14 cellular contexts compared by ENCODE assay signal in the genomic region with DNA sequence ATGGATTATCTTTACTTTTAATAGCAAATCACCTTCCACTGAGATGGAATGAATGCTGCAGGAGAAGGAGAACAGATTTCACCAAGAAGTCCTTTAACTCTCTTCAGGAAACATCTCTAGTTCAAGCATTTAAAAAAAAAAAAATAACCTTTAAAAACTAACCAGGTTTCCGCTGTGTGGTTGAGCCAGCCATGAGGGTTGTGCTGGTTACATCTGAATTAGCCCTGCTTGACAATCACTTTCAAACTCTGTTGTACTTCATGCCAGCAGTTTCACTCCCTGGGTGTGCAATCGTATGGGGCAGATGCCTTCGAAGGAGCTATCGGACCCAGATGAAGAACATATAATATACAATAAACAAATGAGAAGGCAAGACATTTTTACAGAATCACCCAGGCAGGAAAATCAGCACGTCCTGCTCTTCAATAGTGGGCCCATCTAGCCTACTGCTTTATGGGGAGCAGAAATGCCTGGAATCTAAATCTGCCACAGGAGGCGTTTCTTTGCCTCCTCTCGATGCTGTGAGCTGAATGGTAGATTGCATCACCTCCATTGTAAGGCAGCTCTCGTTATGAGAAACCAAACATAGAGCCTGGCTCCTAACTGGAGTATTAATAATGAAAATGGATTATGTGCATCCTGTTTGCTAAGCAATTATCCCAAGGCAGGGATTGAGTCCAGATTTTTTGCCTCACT.
DNase-seq lines count a peak whose midpoint lies in the region; ATAC-seq, FAIRE-seq and TF ChIP-seq lines count a peak whose summit lies in the region.
"Had no signal": no experiment of that assay in that cellular context is flagged by ENCODE, and none has a peak within 500 bp of the region (broad histone marks: within the 10 kb centered on the region; RNA-seq: fewer than 3 reads in every experiment).

No MANE protein-coding gene starts in this region.

- 0 out of 3 replicates have a peak overlapping the region, but pooled peaks have one; percentile 10 for H3K4me2 ChIP-seq in A549

- TF ChIP-seq POLR2A in A549 (IDR thresholded peaks at IDR 0.05; ENCODE audit: low read length) (no peak), vagina (IDR thresholded peaks at IDR 0.05) (no peak), adrenal gland (IDR thresholded peaks at IDR 0.05) (no peak)

- H3K4me3 ChIP-seq in A549 (no peak overlapping the region), vagina (no peak overlapping the region), adrenal gland (no peak overlapping the region)
- H3K4me3 ChIP-seq: mucosa of descending colon had no signal

- H3K27ac Mint-ChIP-seq in glutamatergic neuron (ENCODE audit: unreplicated experiment), result no peak overlapping the region

- TF ChIP-seq CTCF in A549 (IDR thresholded peaks at IDR 0.05) (no peak), vagina (IDR thresholded peaks at IDR 0.05) (no peak), glutamatergic neuron (IDR thresholded peaks at IDR 0.05; ENCODE audit: partially characterized antibody, unreplicated experiment) (no peak), adrenal gland (IDR thresholded peaks at IDR 0.05) (no peak)

- H3K9me3 ChIP-seq in A549 (no peaks in the 10 kb centered on the region), vagina (no peaks in the 10 kb centered on the region), adrenal gland (replicated peaks in 1 of 3) (no peaks in the 10 kb centered on the region)
- H3K9me3 ChIP-seq: mucosa of descending colon had no signal

- no peak overlapping the region for H3K4me3 Mint-ChIP-seq in glutamatergic neuron (ENCODE audit: unreplicated experiment)

- H3K36me3 Mint-ChIP-seq in glutamatergic neuron (ENCODE audit: unreplicated experiment), result no peaks in the 10 kb centered on the region
- H3K36me3 Mint-ChIP-seq: CD8-positive, alpha-beta memory T cell had no signal

- POLR2A ChIA-PET in A549 (lab: Yijun Ruan, JAX), result no interaction called here

- H3K9me3 Mint-ChIP-seq in glutamatergic neuron (ENCODE audit: unreplicated experiment), result peaks cover 2% of the 10 kb centered on the region
- H3K9me3 Mint-ChIP-seq: CD8-positive, alpha-beta memory T cell had no signal

- H3K4me1 Mint-ChIP-seq in glutamatergic neuron (ENCODE audit: low read depth, unreplicated experiment), result no peaks in the 10 kb centered on the region

- peak in 1 of 2 experiments; percentile 69; a peak in 2 of 6 replicates for ATAC-seq in A549
- ATAC-seq: mucosa of descending colon, right cardiac atrium had no signal

- H3K27me3 ChIP-seq in vagina (no peaks in the 10 kb centered on the region), adrenal gland (no peaks in the 10 kb centered on the region)

- intact Hi-C loops in vagina (cut with DNase I) (loop anchor here (5.0 kb wide), 1 partner anchor 1501 kb away; no protein-coding TSS in a partner anchor), adrenal gland (cut with DNase I) (no loop called here)

- CTCF ChIA-PET in A549 (lab: Yijun Ruan, JAX), result interaction anchor here (0.9 to 1.2 kb wide), 2 partner anchors 11 to 14 kb away, joined by 3 read pairs; no protein-coding TSS in a partner anchor

- no peak for TF ChIP-seq RAD21 in A549 (conservative IDR thresholded peaks at IDR 0.05 in 1 of 2, IDR thresholded peaks at IDR 0.05 in 1 of 2)

- no peak for DNase-seq in A549 (ENCODE audit: low read depth in 1 of 2, low spot score in 1 of 2)
- DNase-seq in EH (ENCODE audit: low read depth), result peak; percentile 38
- peak; percentile 33 for DNase-seq in NCI-H2196 treated with DMSO at 0.1 percent for 48 hours (lab: John Stamatoyannopoulos, UW; ENCODE audit: unreplicated experiment)
- peak; percentile 7 for DNase-seq in cerebellum (ENCODE audit: low spot score)
- DNase-seq in vagina (ENCODE audit: extremely low spot score in 2 of 2), result no peak
- no peak for DNase-seq in glutamatergic neuron
- no peak for DNase-seq in adrenal gland
- DNase-seq in amygdala (lab: John Stamatoyannopoulos, UW), result no peak
- DNase-seq: CD8-positive, alpha-beta memory T cell; mucosa of descending colon; NCI-H226; right cardiac atrium had no signal

- H3K4me1 ChIP-seq in A549, result no peaks in the 10 kb centered on the region
- no peaks in the 10 kb centered on the region for H3K4me1 ChIP-seq in vagina
- no peaks in the 10 kb centered on the region for H3K4me1 ChIP-seq in adrenal gland (replicated peaks in 1 of 2)

- H3K27ac ChIP-seq in A549 (no peak overlapping the region), vagina (no peak overlapping the region), adrenal gland (no peak overlapping the region)
- H3K27ac ChIP-seq: HL-60 had no signal

- H3K27me3 Mint-ChIP-seq in glutamatergic neuron (ENCODE audit: unreplicated experiment), result peaks cover 1% of the 10 kb centered on the region

- no peak for TF ChIP-seq EP300 in A549 (IDR thresholded peaks at IDR 0.05)

- no peak for FAIRE-seq in A549 (lab: Jason Lieb, UNC)
- FAIRE-seq: endometrium had no signal

- H3K36me3 ChIP-seq in vagina (no peaks in the 10 kb centered on the region), adrenal gland (replicated peaks in 1 of 2) (no peaks in the 10 kb centered on the region)

- 12% methylated on average over 8 of the region's 8 CpGs for WGBS in A549 (ENCODE audit: missing lambda C conversion rate)
- WGBS in adrenal gland, 4 donors, result 51 to 56% (median 54%) methylated on average over 8 of the region's 8 CpGs

TF ChIP-seq in A549, 52 proteins besides CTCF, POLR2A, EP300 and RAD21:
- TF ChIP-seq CBX8 (IDR thresholded peaks at IDR 0.05) (no peak), HEYL (CRISPR knock-in tag; IDR thresholded peaks at IDR 0.05) (no peak), MAFK (IDR thresholded peaks at IDR 0.05; ENCODE audit: partially characterized antibody) (no peak), PHF8 (IDR thresholded peaks at IDR 0.05; ENCODE audit: borderline replicate concordance, low read depth) (no peak), POLR2AphosphoS2 (conservative IDR thresholded peaks at IDR 0.05; ENCODE audit: low read length) (no peak), NR3C1 (IDR thresholded peaks at IDR 0.05) (no peak), ZNF302 (CRISPR knock-in tag; IDR thresholded peaks at IDR 0.05) (no peak), SREBF2 (IDR thresholded peaks at IDR 0.05) (no peak), HOXB13 (CRISPR knock-in tag; IDR thresholded peaks at IDR 0.05; ENCODE audit: low read depth) (no peak), ZSCAN20 (CRISPR knock-in tag; IDR thresholded peaks at IDR 0.05) (no peak), FOSL2 (IDR thresholded peaks at IDR 0.05) (no peak), FOSL2 (CRISPR knock-in tag; IDR thresholded peaks at IDR 0.05) (no peak), HOXB5 (CRISPR knock-in tag; IDR thresholded peaks at IDR 0.05) (no peak), JUNB (IDR thresholded peaks at IDR 0.05) (no peak), MAZ (IDR thresholded peaks at IDR 0.05; ENCODE audit: borderline replicate concordance, low read depth, low read length) (no peak), FOXS1 (CRISPR knock-in tag; IDR thresholded peaks at IDR 0.05) (no peak)
- TF ChIP-seq, protein P1, sequence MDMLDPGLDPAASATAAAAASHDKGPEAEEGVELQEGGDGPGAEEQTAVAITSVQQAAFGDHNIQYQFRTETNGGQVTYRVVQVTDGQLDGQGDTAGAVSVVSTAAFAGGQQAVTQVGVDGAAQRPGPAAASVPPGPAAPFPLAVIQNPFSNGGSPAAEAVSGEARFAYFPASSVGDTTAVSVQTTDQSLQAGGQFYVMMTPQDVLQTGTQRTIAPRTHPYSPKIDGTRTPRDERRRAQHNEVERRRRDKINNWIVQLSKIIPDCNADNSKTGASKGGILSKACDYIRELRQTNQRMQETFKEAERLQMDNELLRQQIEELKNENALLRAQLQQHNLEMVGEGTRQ (IDR thresholded peaks at IDR 0.05), result no peak
- TF ChIP-seq, protein P2, sequence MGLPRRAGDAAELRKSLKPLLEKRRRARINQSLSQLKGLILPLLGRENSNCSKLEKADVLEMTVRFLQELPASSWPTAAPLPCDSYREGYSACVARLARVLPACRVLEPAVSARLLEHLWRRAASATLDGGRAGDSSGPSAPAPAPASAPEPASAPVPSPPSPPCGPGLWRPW (IDR thresholded peaks at IDR 0.05), result no peak
- TF ChIP-seq, protein P3, sequence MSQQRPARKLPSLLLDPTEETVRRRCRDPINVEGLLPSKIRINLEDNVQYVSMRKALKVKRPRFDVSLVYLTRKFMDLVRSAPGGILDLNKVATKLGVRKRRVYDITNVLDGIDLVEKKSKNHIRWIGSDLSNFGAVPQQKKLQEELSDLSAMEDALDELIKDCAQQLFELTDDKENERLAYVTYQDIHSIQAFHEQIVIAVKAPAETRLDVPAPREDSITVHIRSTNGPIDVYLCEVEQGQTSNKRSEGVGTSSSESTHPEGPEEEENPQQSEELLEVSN (IDR thresholded peaks at IDR 0.05; ENCODE audit: borderline replicate concordance, low read depth), result no peak
- TF ChIP-seq, protein P4, sequence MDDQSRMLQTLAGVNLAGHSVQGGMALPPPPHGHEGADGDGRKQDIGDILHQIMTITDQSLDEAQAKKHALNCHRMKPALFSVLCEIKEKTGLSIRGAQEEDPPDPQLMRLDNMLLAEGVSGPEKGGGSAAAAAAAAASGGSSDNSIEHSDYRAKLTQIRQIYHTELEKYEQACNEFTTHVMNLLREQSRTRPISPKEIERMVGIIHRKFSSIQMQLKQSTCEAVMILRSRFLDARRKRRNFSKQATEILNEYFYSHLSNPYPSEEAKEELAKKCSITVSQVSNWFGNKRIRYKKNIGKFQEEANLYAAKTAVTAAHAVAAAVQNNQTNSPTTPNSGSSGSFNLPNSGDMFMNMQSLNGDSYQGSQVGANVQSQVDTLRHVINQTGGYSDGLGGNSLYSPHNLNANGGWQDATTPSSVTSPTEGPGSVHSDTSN (IDR thresholded peaks at IDR 0.05), result no peak

Comparison
In these comparisons a context has a peak if more than half of its experiments do, and no peak if none do; other contexts are left out.
1. DNase-seq: peak in EH (single experiment), NCI-H2196 treated with DMSO at 0.1 percent for 48 hours (single experiment) and cerebellum (single experiment); none in A549 (0 of 2), vagina (0 of 2), glutamatergic neuron (single experiment), adrenal gland (0 of 7) and amygdala (0 of 56).